In the genomic region with DNA sequence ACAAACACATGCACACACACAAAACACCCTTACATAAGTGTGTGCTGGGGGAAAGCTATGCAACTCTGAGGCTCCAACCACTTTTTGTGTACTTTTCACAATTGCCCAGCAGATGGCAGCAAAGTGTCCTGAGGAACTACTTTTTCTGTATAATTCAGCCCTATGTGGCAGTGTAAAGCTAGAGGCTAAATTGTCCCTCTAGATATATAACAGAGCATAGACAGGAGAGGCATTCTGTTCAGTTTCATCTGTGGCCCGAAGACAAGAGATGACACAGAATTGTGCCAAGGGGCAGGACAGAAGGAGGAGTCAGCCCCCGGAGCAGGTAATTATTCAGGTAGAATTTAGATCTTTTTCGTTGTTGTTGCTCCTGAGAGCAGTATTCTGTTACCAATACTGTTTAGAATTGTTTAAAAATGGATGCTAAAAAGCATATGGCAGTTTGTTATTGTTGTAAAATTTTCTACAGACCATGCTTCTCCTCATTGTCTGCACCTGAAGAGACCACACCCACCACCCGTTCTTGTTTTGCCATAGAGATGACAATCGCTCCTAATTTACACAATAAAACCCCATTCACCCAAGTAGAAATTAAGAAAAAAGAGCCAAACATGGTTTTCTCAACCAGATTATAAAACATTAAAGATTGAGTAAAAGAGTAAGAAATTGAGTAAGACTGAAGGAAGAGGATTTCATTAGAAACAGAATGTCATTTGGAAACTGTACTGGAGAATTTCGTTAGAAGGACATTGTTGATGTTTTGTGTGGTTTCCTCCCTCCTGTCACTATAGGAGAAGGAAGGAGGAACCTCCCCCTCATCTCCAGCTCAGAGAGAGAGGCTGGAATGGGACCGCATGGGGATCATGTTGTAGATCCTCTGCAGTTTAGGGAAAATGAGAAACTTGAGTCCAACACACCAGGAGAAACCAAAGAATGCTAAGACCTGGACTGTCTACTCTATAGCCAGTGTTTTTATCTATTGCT, we compare ENCODE assay signal across 8 cellular contexts. TPM values are rescaled to one million over a fixed set of nuclear protein-coding genes. Genes with fewer than 3 reads are reported as not detected.
DNase-seq lines count a peak whose midpoint lies in the region; ATAC-seq, FAIRE-seq and TF ChIP-seq lines count a peak whose summit lies in the region.

No MANE protein-coding gene starts in this region.

- H3K79me2 ChIP-seq in endothelial cell of umbilical vein (ENCODE audit: control insufficient read depth, insufficient read depth, low read length): no peaks in the 10 kb centered on the region

- dilution Hi-C loops in endothelial cell of umbilical vein (cut with MboI; ENCODE audit: extremely low pct_ligation_motif_present, low sequenced_read_pairs): no loop called here

- intact Hi-C loops in CD14-positive monocyte (cut with micrococcal nuclease): loop anchor here (2.0 to 5.0 kb wide), 3 partner anchors 13 to 118 kb away; a partner anchor contains a TSS
- intact Hi-C loops in endothelial cell of umbilical vein (cut with micrococcal nuclease): loop anchor here (1.0 to 5.0 kb wide), 5 partner anchors 97 to 270 kb away; no protein-coding TSS in a partner anchor

- H3K9me1 ChIP-seq in endothelial cell of umbilical vein (replicated peaks; ENCODE audit: control insufficient read depth, extremely low read depth, insufficient read depth, low read length): no peaks in the 10 kb centered on the region

- TF ChIP-seq CTCF in CD14-positive monocyte (IDR thresholded peaks at IDR 0.05): peak; percentile 83
- TF ChIP-seq CTCF in HL-60 (IDR thresholded peaks at IDR 0.05; ENCODE audit: insufficient read depth, low read length): peak; percentile 59
- TF ChIP-seq CTCF in endothelial cell of umbilical vein (IDR thresholded peaks at IDR 0.05; ENCODE audit: extremely low read depth in 1 of 2, insufficient read depth in 1 of 2, low read depth in 1 of 2, low read length in 2 of 2): peak; percentile 66 to 68

- no peaks in the 10 kb centered on the region for H3K4me1 ChIP-seq in endothelial cell of umbilical vein (ENCODE audit: control insufficient read depth, extremely low read depth, insufficient read depth, low read length)

- FAIRE-seq in endothelial cell of umbilical vein (lab: Jason Lieb, UNC): peak; percentile 91

- peaks cover 0 to 2% (median 0%) of the 10 kb centered on the region in 3 donors for H3K27me3 Mint-ChIP-seq in CD14-positive monocyte (ENCODE audit: low read depth in 3 of 3)
- no peaks in the 10 kb centered on the region for H3K27me3 Mint-ChIP-seq in stimulated activated memory B cell treated with anti-CD40 and anti-IgM and Interleukin-4, amounts not matched to agents 10 μg/mL and 1 μg/mL and 100 μg/mL, for 72 hours

- CTCF ChIA-PET in endothelial cell of umbilical vein (lab: Charles Lee): interaction anchor here (0.6 to 6.9 kb wide), 68 partner anchors 8 to 524 kb away, joined by 3 to 147 read pairs (median 4); a partner anchor contains a TSS

- no TSS peak for BruUV-seq in endothelial cell of umbilical vein (replicated peaks; lab: Mats Ljungman, UMichigan)

- no peak for TF ChIP-seq POLR2A in endothelial cell of umbilical vein (IDR thresholded peaks at IDR 0.05; ENCODE audit: low read depth, low read length)

- H3K4me2 ChIP-seq in endothelial cell of umbilical vein (ENCODE audit: insufficient read depth, low read length): no peak overlapping the region

- no peak overlapping the region for H2AFZ ChIP-seq in endothelial cell of umbilical vein (ENCODE audit: low read depth, low read length)

- peaks cover 15 to 44% (median 31%) of the 10 kb centered on the region in 7 donors for H3K9me3 Mint-ChIP-seq in CD14-positive monocyte
- H3K9me3 Mint-ChIP-seq in stimulated activated memory B cell treated with anti-CD40 and anti-IgM and Interleukin-4, amounts not matched to agents 10 μg/mL and 1 μg/mL and 100 μg/mL, for 72 hours: peaks cover 7% of the 10 kb centered on the region

- H3K27me3 ChIP-seq in HL-60 (ENCODE audit: insufficient read depth, poor library complexity, severe bottlenecking): no peaks in the 10 kb centered on the region
- H3K27me3 ChIP-seq in endothelial cell of umbilical vein (ENCODE audit: control insufficient read depth in 2 of 2, insufficient read depth in 2 of 2, low read length in 2 of 2): peaks cover 15 to 16% of the 10 kb centered on the region in 2 experiments

- peaks cover 53% of the 10 kb centered on the region for H3K4me1 Mint-ChIP-seq in CD14-positive monocyte
- H3K4me1 Mint-ChIP-seq in stimulated activated memory B cell treated with anti-CD40 and anti-IgM and Interleukin-4, amounts not matched to agents 10 μg/mL and 1 μg/mL and 100 μg/mL, for 72 hours: peaks cover 59% of the 10 kb centered on the region

- peak overlapping the region; percentile 68 to 85 for H3K4me3 Mint-ChIP-seq in CD14-positive monocyte
- H3K4me3 Mint-ChIP-seq in stimulated activated memory B cell treated with anti-CD40 and anti-IgM and Interleukin-4, amounts not matched to agents 10 μg/mL and 1 μg/mL and 100 μg/mL, for 72 hours: peak overlapping the region; percentile 78

- peak overlapping the region; percentile 96 to 100 (median 98) for H3K27ac Mint-ChIP-seq in CD14-positive monocyte
- peak overlapping the region; percentile 96 for H3K27ac Mint-ChIP-seq in stimulated activated memory B cell treated with anti-CD40 and anti-IgM and Interleukin-4, amounts not matched to agents 10 μg/mL and 1 μg/mL and 100 μg/mL, for 72 hours

- H3K9me3 ChIP-seq in endothelial cell of umbilical vein (replicated peaks; ENCODE audit: control insufficient read depth, insufficient read depth, low read length): no peaks in the 10 kb centered on the region

- H3K36me3 ChIP-seq in endothelial cell of umbilical vein (ENCODE audit: control insufficient read depth in 2 of 2, extremely low read depth in 1 of 2, insufficient read depth in 2 of 2, low read length in 2 of 2): no peaks in the 10 kb centered on the region

- peaks cover 4 to 17% of the 10 kb centered on the region in 2 donors for H3K36me3 Mint-ChIP-seq in CD14-positive monocyte
- H3K36me3 Mint-ChIP-seq in stimulated activated memory B cell treated with anti-CD40 and anti-IgM and Interleukin-4, amounts not matched to agents 10 μg/mL and 1 μg/mL and 100 μg/mL, for 72 hours: peaks cover 8% of the 10 kb centered on the region

- POLR2A ChIA-PET in endothelial cell of umbilical vein (lab: Charles Lee): no interaction called here

- ATAC-seq in GM19328 (IDR thresholded peaks at IDR 0.05; ENCODE audit: unreplicated experiment): peak; percentile 53
- peak; percentile 89 for ATAC-seq in stimulated activated memory B cell treated with anti-CD40 and anti-IgM and Interleukin-4, amounts not matched to agents 10 μg/mL and 1 μg/mL and 100 μg/mL, for 72 hours

- H3K9ac ChIP-seq in endothelial cell of umbilical vein (replicated peaks; ENCODE audit: extremely low read depth, insufficient read depth, low read length): no peak overlapping the region

- H3K4me3 ChIP-seq in HL-60 (replicated peaks; ENCODE audit: insufficient read depth, low read length) (no peak overlapping the region), endothelial cell of umbilical vein (replicated peaks in 1 of 3; ENCODE audit: insufficient read depth in 1 of 3, low read depth in 1 of 3, low read length in 3 of 3) (no peak overlapping the region)

- peak overlapping the region; percentile 67 for H3K27ac ChIP-seq in HL-60 (replicated peaks)
- H3K27ac ChIP-seq in endothelial cell of umbilical vein (ENCODE audit: insufficient read depth, low read depth, low read length): no peak overlapping the region

- H4K20me1 ChIP-seq in endothelial cell of umbilical vein (replicated peaks; ENCODE audit: control insufficient read depth, extremely low read depth, insufficient read depth, low read length): no peaks in the 10 kb centered on the region

- DNase-seq in CD14-positive monocyte (ENCODE audit: low spot score) (peak; percentile 68), HL-60 (ENCODE audit: low read depth in 1 of 2, low spot score in 1 of 2) (peak; percentile 74 to 83), NOMO-1 (lab: John Stamatoyannopoulos, UW; ENCODE audit: unreplicated experiment in 2 of 2) (peak; percentile 73 to 91), endothelial cell of umbilical vein (ENCODE audit: low read depth, low spot score) (peak; percentile 67), mucosa of gallbladder (ENCODE audit: low spot score) (peak; percentile 76)
- peak; percentile 14 to 34 for DNase-seq in activated CD8-positive, alpha-beta memory T cell treated with anti-CD3 and anti-CD28 coated beads for 4 hours (ENCODE audit: low read depth in 2 of 2)

RNA-seq across cellular contexts. Expression of a gene that starts 14.5 kb away (rescaled TPM):
- polyA plus RNA-seq in CD14-positive monocyte (100 to 1,000 TPM; 504 to 596 TPM), endothelial cell of umbilical vein (0.04 TPM in 1 of 2 replicates, not detected in the other)
- total RNA-seq in endothelial cell of umbilical vein (not detected in 2 replicates), mucosa of gallbladder (39.8 TPM)
- polyA plus RNA-seq in endothelial cell of umbilical vein (2011; cell fraction: cytosol; rRNA removed): not detected in 2 replicates
- not detected in 2 replicates for polyA plus RNA-seq in endothelial cell of umbilical vein (2011; cell fraction: nucleus; rRNA removed)
- polyA plus RNA-seq in endothelial cell of umbilical vein (2012): not detected in 2 replicates
- polyA minus RNA-seq in endothelial cell of umbilical vein: not detected in 2 replicates
- polyA minus RNA-seq in endothelial cell of umbilical vein (2011; cell fraction: cytosol; rRNA and poly(A)+ RNA removed): not detected
- polyA minus RNA-seq in endothelial cell of umbilical vein (2011; cell fraction: nucleus; rRNA and poly(A)+ RNA removed): not detected in 2 replicates

RNA-seq across cellular contexts. Expression of a gene that starts 32.4 kb away (rescaled TPM):
- polyA plus RNA-seq in CD14-positive monocyte (1 to 10 TPM; 3.0 to 7.5 TPM), endothelial cell of umbilical vein (not detected in 2 replicates)
- total RNA-seq in endothelial cell of umbilical vein (not detected in 2 replicates), mucosa of gallbladder (2.5 TPM)
- polyA plus RNA-seq in endothelial cell of umbilical vein (2011; cell fraction: cytosol; rRNA removed): not detected in 2 replicates
- not detected in 2 replicates for polyA plus RNA-seq in endothelial cell of umbilical vein (2011; cell fraction: nucleus; rRNA removed)
- not detected in 2 replicates for polyA plus RNA-seq in endothelial cell of umbilical vein (2012)
- polyA minus RNA-seq in endothelial cell of umbilical vein: not detected in 2 replicates
- not detected for polyA minus RNA-seq in endothelial cell of umbilical vein (2011; cell fraction: cytosol; rRNA and poly(A)+ RNA removed)
- polyA minus RNA-seq in endothelial cell of umbilical vein (2011; cell fraction: nucleus; rRNA and poly(A)+ RNA removed): not detected in 2 replicates

RNA-seq across cellular contexts. Expression of a gene that starts 36.8 kb away (rescaled TPM):
- polyA plus RNA-seq in CD14-positive monocyte (not detected), endothelial cell of umbilical vein (not detected in 2 replicates)
- total RNA-seq in endothelial cell of umbilical vein (not detected in 2 replicates), mucosa of gallbladder (not detected)
- polyA plus RNA-seq in endothelial cell of umbilical vein (2011; cell fraction: cytosol; rRNA removed): not detected in 2 replicates
- not detected in 2 replicates for polyA plus RNA-seq in endothelial cell of umbilical vein (2011; cell fraction: nucleus; rRNA removed)
- not detected in 2 replicates for polyA plus RNA-seq in endothelial cell of umbilical vein (2012)
- not detected in 2 replicates for polyA minus RNA-seq in endothelial cell of umbilical vein
- polyA minus RNA-seq in endothelial cell of umbilical vein (2011; cell fraction: cytosol; rRNA and poly(A)+ RNA removed): not detected
- not detected in 2 replicates for polyA minus RNA-seq in endothelial cell of umbilical vein (2011; cell fraction: nucleus; rRNA and poly(A)+ RNA removed)

Comparison
In these comparisons a context has a peak if more than half of its experiments do, and no peak if none do; other contexts are left out.
1. DNase-seq: peak in every context shown above with its lines; median percentile 82 in NOMO-1; 78 in HL-60; 76 in mucosa of gallbladder; 68 in CD14-positive monocyte; 67 in endothelial cell of umbilical vein; 24 in activated CD8-positive, alpha-beta memory T cell treated with anti-CD3 and anti-CD28 coated beads for 4 hours.
2. RNA of a gene that starts 14.5 kb away (total RNA-seq): 39.8 TPM in mucosa of gallbladder (single experiment); not detected in endothelial cell of umbilical vein; every median in the first group is over 10 times any median in the second.
3. Peak in every context shown above with its lines, with median percentiles within 50 percentile points of each other: CTCF ChIP-seq.